26 cellular contexts compared by ENCODE assay signal in the genomic region with DNA sequence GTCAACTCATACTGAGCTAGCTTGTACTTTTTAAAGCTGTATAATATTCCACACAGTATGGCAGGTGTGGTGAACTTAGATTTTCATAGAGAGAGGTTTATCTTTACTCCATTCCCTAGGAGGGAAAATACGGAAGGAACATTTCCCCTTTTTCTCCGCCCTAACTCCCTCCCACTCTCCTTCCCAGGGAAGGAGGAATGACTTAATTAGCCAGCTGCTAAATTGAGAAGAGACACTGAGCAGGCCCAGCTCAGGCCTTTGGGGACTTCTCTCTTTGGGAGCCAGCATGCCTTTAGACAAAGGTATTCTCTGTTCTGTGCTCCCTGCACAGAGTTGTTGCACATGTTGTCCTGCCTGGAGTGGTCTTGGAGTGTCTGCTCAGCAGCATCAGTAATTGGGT.
"Had no signal": no experiment of that assay in that cellular context is flagged by ENCODE, and none has a peak within 500 bp of the region (broad histone marks: within the 10 kb centered on the region; RNA-seq: fewer than 3 reads in every experiment).

No MANE protein-coding gene starts in this region.

- ATAC-seq: effector memory CD8-positive, alpha-beta T cell; left cardiac atrium; mucosa of descending colon; natural killer cell treated with Interleukin-12 subunit alpha and Interleukin-12 subunit beta and Interleukin-15 and Interleukin-18, amount 100 ng/mL, for 72 hours; psoas muscle; right cardiac atrium; stimulated activated memory B cell treated with anti-CD40 and anti-IgM and Interleukin-4, amounts not matched to agents 10 μg/mL and 1 μg/mL and 100 μg/mL, for 72 hours; stimulated activated naive CD8-positive, alpha-beta T cell treated with anti-CD3 and anti-CD28 coated beads, Interleukin-15, Interleukin-2, amounts not matched to agents 100 U/mL and 50 U/mL, for 24 hours had no signal

- H3K36me3 ChIP-seq: tibial artery had no signal

- DNase-seq: cortex of kidney; effector memory CD8-positive, alpha-beta T cell; erythroblast; esophagus squamous epithelium; foreskin melanocyte; glutamatergic neuron; heart right ventricle; hippocampal formation; left cardiac atrium; mesenchymal stem cell; mucosa of descending colon; naive B cell; psoas muscle; right cardiac atrium; spleen; stimulated activated CD4-positive, alpha-beta T cell treated with anti-CD3 and anti-CD28 coated beads, Interleukin-4, amount 100 ng/mL, for 4 hours; stimulated activated naive CD8-positive, alpha-beta T cell treated with anti-CD3 and anti-CD28 coated beads, Interleukin-15, Interleukin-2, amounts not matched to agents 100 U/mL and 50 U/mL, for 24 hours; substantia nigra; testis; tibial artery had no signal

- H3K4me3 ChIP-seq: esophagus squamous epithelium, heart right ventricle, mucosa of descending colon, psoas muscle, skin epidermis, spleen, testis, tibial artery had no signal

- H3K9me3 ChIP-seq: esophagus squamous epithelium, heart right ventricle, mucosa of descending colon, psoas muscle, spleen, testis, tibial artery had no signal

- H3K27me3 ChIP-seq: esophagus squamous epithelium, heart right ventricle, spleen, testis, tibial artery had no signal

- H3K27ac ChIP-seq: esophagus squamous epithelium, heart right ventricle, psoas muscle, skin epidermis, spleen, testis, tibial artery had no signal

- H3K4me1 ChIP-seq: psoas muscle, testis had no signal

- FAIRE-seq: endometrium, islet of Langerhans, urothelium cell line had no signal
